29 cellular contexts compared by ENCODE assay signal in genomic region chr10:100319736-100320135, GRCh38.
A peak's percentile ranks its signal among the peaks of the same experiment; 100 is the strongest.
DNase-seq lines count a peak whose midpoint lies in the region; ATAC-seq and TF ChIP-seq lines count a peak whose summit lies in the region.
"Had no signal": no experiment of that assay in that cellular context is flagged by ENCODE, and none has a peak within 500 bp of the region (broad histone marks: within the 10 kb centered on the region; RNA-seq: fewer than 3 reads in every experiment).

No MANE protein-coding gene starts in this region.

- ATAC-seq in GM19035 (IDR thresholded peaks at IDR 0.05; ENCODE audit: unreplicated experiment): no peak
- ATAC-seq: activated naive CD8-positive, alpha-beta T cell treated with anti-CD3 and anti-CD28 coated beads, Interleukin-2, amount 50 U/mL, for 24 hours; activated T-cell treated with anti-CD3 and anti-CD28 coated beads, Interleukin-2, amount 50 U/mL, for 72 hours; sciatic nerve; SK-N-SH treated with all-trans-retinoic acid at 6 μM for 48 hours had no signal

- H3K27me3 ChIP-seq in layer of hippocampus (ENCODE audit: control insufficient read depth, insufficient read depth, low read length): no peaks in the 10 kb centered on the region

- CTCF ChIA-PET in HEK293T (lab: Yijun Ruan, JAX): interaction anchor here (0.6 kb wide), 2 partner anchors 17 to 424 kb away, joined by 3 to 5 read pairs; no protein-coding TSS in a partner anchor

- peak; percentile 78 for DNase-seq in COR-L47 (lab: John Stamatoyannopoulos, UW)
- peak; percentile 81 to 93 for DNase-seq in NCI-H1930 (lab: John Stamatoyannopoulos, UW)
- DNase-seq in NCI-H774 (lab: John Stamatoyannopoulos, UW): peak; percentile 57
- DNase-seq in islet precursor cell: no peak
- DNase-seq in NCI-H2107 (lab: John Stamatoyannopoulos, UW): no peak
- DNase-seq in HEK293T (ENCODE audit: extremely low spot score): no peak
- DNase-seq: activated CD4-positive, alpha-beta T cell treated with anti-CD3 and anti-CD28 coated beads, Interleukin-2, amount 50 U/mL, for 48 hours; activated CD4-positive, CD25-positive, alpha-beta regulatory T cell treated with anti-CD3 and anti-CD28 coated beads, Interleukin-2, amount 50 U/mL, for 72 hours; activated naive CD8-positive, alpha-beta T cell treated with anti-CD3 and anti-CD28 coated beads, Interleukin-2, amount 50 U/mL, for 24 hours; activated T-cell treated with anti-CD3 and anti-CD28 coated beads, Interleukin-2, amount 50 U/mL, for 72 hours; AML-193; CD4-positive, alpha-beta T cell; DMS 273 treated with DMSO at 0.1 percent for 48 hours; glutamatergic neuron; HCEC 1CT; Kasumi-1; left ventricle myocardium inferior; naive B cell; NCI-H2029; NK-92 treated with Interleukin-12 subunit alpha and Interleukin-12 subunit beta, amount 100 ng/mL, for 24 hours; PC-9; Right ventricle myocardium superior; stimulated activated CD8-positive, alpha-beta memory T cell treated with anti-CD3 and anti-CD28 coated beads, Interleukin-4, amount 100 ng/mL, for 48 hours had no signal

- POLR2A ChIA-PET in HEK293T (lab: Yijun Ruan, JAX): no interaction called here

- peak overlapping the region; percentile 82 for H3K27ac ChIP-seq in layer of hippocampus (ENCODE audit: low read depth, low read length)
- H3K27ac ChIP-seq: left ventricle myocardium inferior, neutrophil, PC-9, tibial nerve had no signal

TF ChIP-seq in HEK293T, 16 proteins besides CTCF, POLR2A, EP300 and RAD21:
- no peak for TF ChIP-seq LEF1 (IDR thresholded peaks at IDR 0.05; ENCODE audit: borderline replicate concordance)
- no peak for TF ChIP-seq NFRKB (IDR thresholded peaks at IDR 0.05)

Comparison
In these comparisons a context has a peak if more than half of its experiments do, and no peak if none do; other contexts are left out.
1. DNase-seq: peak in COR-L47 (single experiment), NCI-H1930 (2 of 2) and NCI-H774 (single experiment); none in islet precursor cell (single experiment), NCI-H2107 (single experiment) and HEK293T (single experiment).